In the genomic region with DNA sequence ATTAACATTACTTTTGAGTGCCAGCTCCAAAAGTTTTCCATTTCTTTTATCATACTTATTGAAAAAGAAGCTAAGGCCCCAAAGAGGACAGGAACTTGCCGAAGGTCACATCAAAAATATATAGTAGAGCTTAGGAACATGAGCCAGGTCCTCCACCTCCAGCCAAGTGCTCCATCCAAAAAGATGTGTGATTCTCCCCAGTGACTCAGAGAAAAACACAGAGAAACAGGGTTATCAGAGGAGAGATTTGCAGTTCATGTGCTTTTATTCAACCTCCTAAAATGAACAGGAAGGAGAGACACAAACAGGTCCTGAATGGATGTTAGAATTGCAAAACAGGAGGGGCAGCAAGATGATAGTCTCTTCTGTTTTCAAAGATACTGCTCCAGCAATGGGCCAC, we compare ENCODE assay signal across 17 cellular contexts. TPM values are rescaled to one million over a fixed set of nuclear protein-coding genes. Genes with fewer than 3 reads are reported as not detected.
A peak's percentile ranks its signal among the peaks of the same experiment; 100 is the strongest.
DNase-seq lines count a peak whose midpoint lies in the region; ATAC-seq and TF ChIP-seq lines count a peak whose summit lies in the region.
"Had no signal": no experiment of that assay in that cellular context is flagged by ENCODE, and none has a peak within 500 bp of the region (broad histone marks: within the 10 kb centered on the region; RNA-seq: fewer than 3 reads in every experiment).

No MANE protein-coding gene starts in this region.

- H3K36me3 ChIP-seq in MG63, result no peaks in the 10 kb centered on the region
- no peaks in the 10 kb centered on the region for H3K36me3 ChIP-seq in brain microvascular endothelial cell (replicated peaks)
- H3K36me3 ChIP-seq in mesenchymal stem cell (ENCODE audit: control insufficient read depth in 1 of 2, insufficient read depth in 2 of 2, low read depth in 1 of 2, low read length in 2 of 2), result no peaks in the 10 kb centered on the region

- no peak overlapping the region for H2AFZ ChIP-seq in mesenchymal stem cell (ENCODE audit: low read depth, low read length)
- H2AFZ ChIP-seq: GM23338 had no signal

- H3K27me3 ChIP-seq in MG63, result no peaks in the 10 kb centered on the region
- H3K27me3 ChIP-seq in brain microvascular endothelial cell (replicated peaks), result no peaks in the 10 kb centered on the region
- H3K27me3 ChIP-seq in mesenchymal stem cell (ENCODE audit: control insufficient read depth in 1 of 2, insufficient read depth in 1 of 2, low read length in 2 of 2), result no peaks in the 10 kb centered on the region

- H2BK5ac ChIP-seq in mesenchymal stem cell (ENCODE audit: low read depth, low read length, poor library complexity, severe bottlenecking), result no peak overlapping the region

- no peak overlapping the region for H2BK120ac ChIP-seq in mesenchymal stem cell (ENCODE audit: low read depth, low read length)

- H2BK15ac ChIP-seq in mesenchymal stem cell (ENCODE audit: low read depth, poor library complexity, severe bottlenecking), result no peak overlapping the region

- H3K18ac ChIP-seq in mesenchymal stem cell (ENCODE audit: low read depth in 1 of 2, low read length in 2 of 2), result no peak overlapping the region

- in situ Hi-C loops in brain microvascular endothelial cell (cut with HindIII; ENCODE audit: low pct_ligation_motif_present, low sequenced_read_pairs) (no loop called here), GM13977 (cut with MboI; ENCODE audit: low pct_unique_long_range_greater_than_20kb, low sequenced_read_pairs, unreplicated experiment) (no loop called here)

- H2AK5ac ChIP-seq in mesenchymal stem cell (ENCODE audit: low read length, severe bottlenecking), result no peak overlapping the region

- H4K91ac ChIP-seq in mesenchymal stem cell (ENCODE audit: low read length), result no peak overlapping the region

- no peak for ATAC-seq in GM18867 (IDR thresholded peaks at IDR 0.05; ENCODE audit: unreplicated experiment)
- ATAC-seq: CD8-positive, alpha-beta T cell; GM23338 had no signal

- H3K4me2 ChIP-seq in mesenchymal stem cell (ENCODE audit: low read length, poor library complexity, severe bottlenecking), result no peak overlapping the region
- H3K4me2 ChIP-seq: GM23338 had no signal

- H3K14ac ChIP-seq in mesenchymal stem cell (ENCODE audit: low read length in 2 of 2), result no peak overlapping the region

- no peak overlapping the region for H3K23ac ChIP-seq in mesenchymal stem cell (ENCODE audit: low read length in 2 of 2)

- H4K8ac ChIP-seq in mesenchymal stem cell (ENCODE audit: low read length), result no peak overlapping the region

- H3K79me1 ChIP-seq in mesenchymal stem cell (replicated peaks; ENCODE audit: low read length, poor library complexity, severe bottlenecking), result no peaks in the 10 kb centered on the region

- no peak overlapping the region for H3K4ac ChIP-seq in mesenchymal stem cell (ENCODE audit: low read depth in 1 of 2, low read length in 2 of 2)

- H3K27ac ChIP-seq in brain microvascular endothelial cell (peak overlapping the region; percentile 1), mesenchymal stem cell (ENCODE audit: low read length, poor library complexity, severe bottlenecking) (no peak overlapping the region)

- DNase-seq in MG63, result peak; percentile 33
- no peak for DNase-seq in brain microvascular endothelial cell
- no peak for DNase-seq in mesenchymal stem cell
- no peak for DNase-seq in SW 1271 (lab: John Stamatoyannopoulos, UW)
- DNase-seq in activated CD4-positive, CD25-positive, alpha-beta regulatory T cell treated with anti-CD3 and anti-CD28 coated beads, Interleukin-2, amount 50 U/mL, for 72 hours, result no peak
- DNase-seq in GM13977 (ENCODE audit: low spot score), result no peak
- DNase-seq: CD8-positive, alpha-beta T cell; COR-L47; DMS153; DMS79 treated with DMSO at 0.1 percent for 48 hours; GDM1; H7 had no signal

- H3K9me3 ChIP-seq in MG63 (no peaks in the 10 kb centered on the region), mesenchymal stem cell (ENCODE audit: control insufficient read depth, low read length) (no peaks in the 10 kb centered on the region)
- H3K9me3 ChIP-seq: A549 had no signal

- H3K4me1 ChIP-seq in mesenchymal stem cell (ENCODE audit: control insufficient read depth, insufficient read depth, low read depth, low read length), result peaks cover 4% of the 10 kb centered on the region

- H2BK12ac ChIP-seq in mesenchymal stem cell (ENCODE audit: low read length in 2 of 2), result no peak overlapping the region

- TF ChIP-seq CTCF in brain microvascular endothelial cell (IDR thresholded peaks at IDR 0.05; ENCODE audit: low read depth, low read length, missing control alignments) (no peak), GM13977 (IDR thresholded peaks at IDR 0.05; ENCODE audit: extremely low read depth, insufficient read depth, missing control alignments) (no peak)

- peak overlapping the region; percentile 45 for H3K9ac ChIP-seq in mesenchymal stem cell (ENCODE audit: low read length)

- WGBS in mesenchymal stem cell, result 80% methylated on average over 1 of the region's 1 CpG

- no peak overlapping the region for H3K4me3 ChIP-seq in MG63
- no peak overlapping the region for H3K4me3 ChIP-seq in brain microvascular endothelial cell (ENCODE audit: low read depth, low read length)
- no peak overlapping the region for H3K4me3 ChIP-seq in mesenchymal stem cell (ENCODE audit: insufficient read depth in 1 of 2, low read depth in 1 of 2, low read length in 2 of 2)
- H3K4me3 ChIP-seq: A549, GM23338 had no signal

RNA-seq across cellular contexts. Expression of a gene that starts 19.6 kb away (rescaled TPM):
- total RNA-seq in MG63 (2014; rRNA removed; shearing (Covaris generic); ENCODE audit: low replicate concordance), result not detected in 2 replicates
- polyA plus RNA-seq in mesenchymal stem cell (2013, experiment 1 of 2), result not detected
- not detected for polyA plus RNA-seq in mesenchymal stem cell (2013, experiment 2 of 2)
- total RNA-seq: CD8-positive, alpha-beta T cell had no signal
- polyA plus RNA-seq: A549, BJ, CD14-positive monocyte had no signal
